ENCODE assay signal across 16 cellular contexts in genomic region chr22:42808516-42808915, GRCh38. TPM values are rescaled to one million over a fixed set of nuclear protein-coding genes. Genes with fewer than 3 reads are reported as not detected.
DNase-seq lines count a peak whose midpoint lies in the region; ATAC-seq, FAIRE-seq and TF ChIP-seq lines count a peak whose summit lies in the region.
"Had no signal": no experiment of that assay in that cellular context is flagged by ENCODE, and none has a peak within 500 bp of the region (broad histone marks: within the 10 kb centered on the region; RNA-seq: fewer than 3 reads in every experiment).

No MANE protein-coding gene starts in this region.

- no peak for DNase-seq in activated T-cell treated with anti-CD3 and anti-CD28 coated beads, Interleukin-2, amount 50 U/mL, for 24 hours
- DNase-seq in activated T-cell treated with anti-CD3 and anti-CD28 coated beads for 4 hours: no peak
- peak; percentile 29 for DNase-seq in activated CD8-positive, alpha-beta memory T cell treated with anti-CD3 and anti-CD28 coated beads, Interleukin-2, amount 10 ng/mL, durations not matched to agents 7 days and 5 days
- no peak for DNase-seq in lower lobe of right lung
- DNase-seq in thyroid gland: no peak
- DNase-seq in RCC 7860 (ENCODE audit: low spot score): no peak
- no peak for DNase-seq in MM.1S
- DNase-seq: CD8-positive, alpha-beta memory T cell; DMS79; GOT3; NCI-H1436 treated with DMSO at 0.1 percent for 48 hours; NCI-H2081 treated with DMSO at 0.1 percent for 48 hours; NCI-H524 treated with DMSO at 0.1 percent for 48 hours had no signal

- intact Hi-C loops in lower lobe of right lung (cut with DNase I) (no loop called here), thyroid gland (cut with DNase I) (no loop called here)

- no peak for ATAC-seq in activated CD8-positive, alpha-beta memory T cell treated with anti-CD3 and anti-CD28 coated beads, Interleukin-2, amount 10 ng/mL, durations not matched to agents 7 days and 5 days
- ATAC-seq in lower lobe of right lung (no peak), GM21723 (IDR thresholded peaks at IDR 0.05; ENCODE audit: unreplicated experiment) (no peak)
- ATAC-seq: K562 had no signal

- no peaks in the 10 kb centered on the region for H3K9me2 ChIP-seq in MM.1S (replicated peaks; ENCODE audit: insufficient read depth, low read length)

- no peaks in the 10 kb centered on the region for H4K20me1 ChIP-seq in MM.1S (ENCODE audit: insufficient read depth, low read length)

- H3K4me1 Mint-ChIP-seq in activated T-cell treated with anti-CD3 and anti-CD28 coated beads, Interleukin-2, amount 50 U/mL, for 24 hours (ENCODE audit: low read depth): no peaks in the 10 kb centered on the region
- peaks cover 4% of the 10 kb centered on the region for H3K4me1 Mint-ChIP-seq in activated CD8-positive, alpha-beta memory T cell treated with anti-CD3 and anti-CD28 coated beads, Interleukin-2, amount 10 ng/mL, durations not matched to agents 7 days and 5 days
- H3K4me1 Mint-ChIP-seq: CD8-positive, alpha-beta memory T cell had no signal

- H3K79me2 ChIP-seq in MM.1S (ENCODE audit: low read length): no peaks in the 10 kb centered on the region

- no peaks in the 10 kb centered on the region for H3F3A ChIP-seq in MM.1S (ENCODE audit: insufficient read depth, low read length)

- TF ChIP-seq CTCF in lower lobe of right lung (IDR thresholded peaks at IDR 0.05): no peak
- TF ChIP-seq CTCF in thyroid gland (IDR thresholded peaks at IDR 0.05): no peak
- TF ChIP-seq CTCF in MM.1S (IDR thresholded peaks at IDR 0.05; ENCODE audit: low read length): no peak

- peaks cover 56% of the 10 kb centered on the region for H3K4me1 ChIP-seq in lower lobe of right lung
- H3K4me1 ChIP-seq in thyroid gland: peaks cover 35 to 55% of the 10 kb centered on the region in 2 donors
- H3K4me1 ChIP-seq in MM.1S (ENCODE audit: low read length): no peaks in the 10 kb centered on the region

- no peak overlapping the region for H3K4me3 ChIP-seq in lower lobe of right lung
- no peak overlapping the region for H3K4me3 ChIP-seq in thyroid gland (replicated peaks in 1 of 3)
- H3K4me3 ChIP-seq in MM.1S (ENCODE audit: low read length): no peak overlapping the region
- H3K4me3 ChIP-seq: K562 had no signal

- peaks cover 72% of the 10 kb centered on the region for H3K36me3 Mint-ChIP-seq in activated T-cell treated with anti-CD3 and anti-CD28 coated beads, Interleukin-2, amount 50 U/mL, for 24 hours (ENCODE audit: low read depth)
- peaks cover 13% of the 10 kb centered on the region for H3K36me3 Mint-ChIP-seq in activated CD8-positive, alpha-beta memory T cell treated with anti-CD3 and anti-CD28 coated beads, Interleukin-2, amount 10 ng/mL, durations not matched to agents 7 days and 5 days

- peak overlapping the region; percentile 41 for H3K27ac Mint-ChIP-seq in activated T-cell treated with anti-CD3 and anti-CD28 coated beads, Interleukin-2, amount 50 U/mL, for 24 hours
- no peak overlapping the region for H3K27ac Mint-ChIP-seq in activated CD8-positive, alpha-beta memory T cell treated with anti-CD3 and anti-CD28 coated beads, Interleukin-2, amount 10 ng/mL, durations not matched to agents 7 days and 5 days

- no peaks in the 10 kb centered on the region for H3K9me3 Mint-ChIP-seq in activated T-cell treated with anti-CD3 and anti-CD28 coated beads, Interleukin-2, amount 50 U/mL, for 24 hours
- H3K9me3 Mint-ChIP-seq in activated CD8-positive, alpha-beta memory T cell treated with anti-CD3 and anti-CD28 coated beads, Interleukin-2, amount 10 ng/mL, durations not matched to agents 7 days and 5 days (ENCODE audit: low read depth): no peaks in the 10 kb centered on the region

- H3K4me3 Mint-ChIP-seq in activated T-cell treated with anti-CD3 and anti-CD28 coated beads, Interleukin-2, amount 50 U/mL, for 24 hours: no peak overlapping the region
- no peak overlapping the region for H3K4me3 Mint-ChIP-seq in activated CD8-positive, alpha-beta memory T cell treated with anti-CD3 and anti-CD28 coated beads, Interleukin-2, amount 10 ng/mL, durations not matched to agents 7 days and 5 days
- H3K4me3 Mint-ChIP-seq: CD8-positive, alpha-beta memory T cell had no signal

- FAIRE-seq in RCC 7860 (lab: Jason Lieb, UNC): no peak
- FAIRE-seq: D721Med, K562 had no signal

- peaks cover 98% of the 10 kb centered on the region for H3K36me3 ChIP-seq in lower lobe of right lung
- H3K36me3 ChIP-seq in thyroid gland: peaks cover 28 to 32% of the 10 kb centered on the region in 2 donors
- H3K36me3 ChIP-seq in MM.1S (replicated peaks; ENCODE audit: insufficient read depth, low read length): no peaks in the 10 kb centered on the region

- H3K4me2 ChIP-seq in MM.1S (ENCODE audit: low read depth, low read length): no peak overlapping the region

- H3K9me3 ChIP-seq in lower lobe of right lung (no peaks in the 10 kb centered on the region), thyroid gland (no peaks in the 10 kb centered on the region), MM.1S (replicated peaks; ENCODE audit: insufficient read depth, low read length) (no peaks in the 10 kb centered on the region)

- TF ChIP-seq POLR2A in thyroid gland (IDR thresholded peaks at IDR 0.05): no peak

- H3K27me3 Mint-ChIP-seq in activated T-cell treated with anti-CD3 and anti-CD28 coated beads, Interleukin-2, amount 50 U/mL, for 24 hours: no peaks in the 10 kb centered on the region
- no peaks in the 10 kb centered on the region for H3K27me3 Mint-ChIP-seq in activated CD8-positive, alpha-beta memory T cell treated with anti-CD3 and anti-CD28 coated beads, Interleukin-2, amount 10 ng/mL, durations not matched to agents 7 days and 5 days
- H3K27me3 Mint-ChIP-seq: CD8-positive, alpha-beta memory T cell had no signal

- CTCF ChIA-PET in activated CD8-positive, alpha-beta memory T cell treated with anti-CD3 and anti-CD28 coated beads, Interleukin-2, amount 10 ng/mL, durations not matched to agents 7 days and 5 days (lab: Charles Lee): no interaction called here

- 85 to 94% methylated on average over 3 of the region's 3 CpGs for WGBS in thyroid gland, 2 donors

- H3K9ac ChIP-seq in MM.1S (ENCODE audit: low read length): no peak overlapping the region

- H3K27me3 ChIP-seq in lower lobe of right lung (ENCODE audit: low read depth) (no peaks in the 10 kb centered on the region), thyroid gland (no peaks in the 10 kb centered on the region), MM.1S (replicated peaks; ENCODE audit: insufficient read depth, low read length) (no peaks in the 10 kb centered on the region)

- no peak overlapping the region for H2AFZ ChIP-seq in MM.1S (ENCODE audit: low read length)

- H3K27ac ChIP-seq in lower lobe of right lung (peak overlapping the region; percentile 11), thyroid gland (peak overlapping the region in 2 of 3 donors; percentile 93 to 98), MM.1S (ENCODE audit: low read length) (no peak overlapping the region)

RNA-seq across cellular contexts. Expression of gene ARFGAP3, which starts 48.6 kb away (rescaled TPM):
- total RNA-seq in activated CD8-positive, alpha-beta memory T cell treated with anti-CD3 and anti-CD28 coated beads, Interleukin-2, amount 10 ng/mL, durations not matched to agents 7 days and 5 days: 10 to 100 TPM; 31.2 to 35.4 TPM
- total RNA-seq in lower lobe of right lung (39.9 TPM), thyroid gland (100 to 1,000 TPM in 2 of 4 donors, 10 to 100 TPM in 2; 82.3 to 106 (median 94.2) TPM)
